In the genomic region with DNA sequence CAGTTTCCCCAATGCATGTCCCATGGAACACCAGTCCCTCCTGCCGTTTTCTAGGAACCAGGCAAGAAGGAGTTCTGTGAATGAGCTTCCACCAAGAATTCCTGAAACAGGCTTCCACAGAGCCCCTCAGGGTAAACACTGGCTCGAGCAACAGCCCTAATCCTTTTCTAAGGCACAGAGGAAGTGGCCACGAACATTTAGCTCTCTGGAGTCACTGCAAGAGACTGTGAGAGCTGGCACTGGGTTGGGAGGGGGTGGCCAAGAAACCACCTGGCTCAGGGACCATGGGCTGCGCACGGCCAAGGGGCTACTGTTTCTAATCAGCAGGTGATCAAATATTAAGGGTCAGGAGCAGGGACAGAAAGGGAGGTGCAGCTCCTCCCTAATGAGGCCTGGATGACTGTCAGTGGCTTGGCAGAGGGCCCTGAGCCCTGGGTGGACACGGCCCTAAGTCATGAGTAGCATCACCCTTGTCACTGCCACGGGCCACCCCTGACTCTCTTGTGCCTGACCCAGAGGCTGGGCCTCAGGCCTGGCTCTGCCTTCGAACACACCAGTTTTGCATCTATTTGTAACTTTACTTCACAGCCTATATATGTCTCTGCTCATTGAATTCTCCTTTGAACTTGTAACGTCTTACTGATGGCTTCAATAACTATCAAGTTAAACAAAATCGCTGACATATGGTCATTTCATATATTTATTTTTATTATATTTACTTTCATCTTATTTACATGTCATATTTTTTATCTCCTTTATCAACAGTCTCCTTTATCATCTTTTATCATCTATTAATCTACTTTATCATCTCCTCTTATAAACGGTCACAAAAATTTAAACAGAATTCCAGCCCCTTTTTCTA, we compare ENCODE assay signal across 23 cellular contexts.
DNase-seq lines count a peak whose midpoint lies in the region; ATAC-seq, FAIRE-seq and TF ChIP-seq lines count a peak whose summit lies in the region.
"Had no signal": no experiment of that assay in that cellular context is flagged by ENCODE, and none has a peak within 500 bp of the region (broad histone marks: within the 10 kb centered on the region; RNA-seq: fewer than 3 reads in every experiment).

No MANE protein-coding gene starts in this region.

- H3K27ac ChIP-seq in VCaP = peak overlapping the region; percentile 9; the same call in 1 of the 2 replicates
- H3K27ac ChIP-seq in HepG2 (ENCODE audit: extremely low read length, insufficient read depth, low read length) = no peak overlapping the region
- H3K27ac ChIP-seq: KMS-11 had no signal

- DNase-seq in NCI-H748 (lab: John Stamatoyannopoulos, UW; ENCODE audit: unreplicated experiment) (peak; percentile 16), NCI-H748 treated with DMSO at 0.1 percent for 48 hours (lab: John Stamatoyannopoulos, UW) (no peak), HepG2 (ENCODE audit: low spot score) (no peak), islet precursor cell (no peak), amygdala (lab: John Stamatoyannopoulos, UW) (no peak), urothelium cell line (ENCODE audit: low spot score) (no peak)
- DNase-seq: 8988T; CD4-positive, CD25-positive, alpha-beta regulatory T cell; COR-L47; DMS 273 treated with DMSO at 0.1 percent for 48 hours; GF-D8; NCI-H1048; NCI-H1694; NCI-H2081 treated with DMSO at 0.1 percent for 48 hours; NCI-H446 treated with DMSO at 0.1 percent for 48 hours; NCI-H774; SHP77 treated with DMSO at 0.1 percent for 48 hours; SK-N-SH had no signal

- TF ChIP-seq POLR2A in HepG2 (IDR thresholded peaks at IDR 0.05; ENCODE audit: insufficient read depth in 1 of 2, low read depth in 2 of 2, low read length in 2 of 2) = no peak

- no peaks in the 10 kb centered on the region for H4K20me1 ChIP-seq in HepG2 (ENCODE audit: insufficient read depth, low read length)

- POLR2A ChIA-PET in HepG2 (lab: Yijun Ruan, JAX) = no interaction called here

- intact Hi-C loops in HepG2 (cut with micrococcal nuclease; ENCODE audit: unreplicated experiment) = no loop called here

- TF ChIP-seq CTCF in VCaP (conservative IDR thresholded peaks at IDR 0.05) (no peak), HepG2 (CRISPR knock-in tag; IDR thresholded peaks at IDR 0.05) (no peak)

- H3K36me3 ChIP-seq in HepG2 (replicated peaks in 1 of 2; ENCODE audit: control insufficient read depth in 1 of 2, insufficient read depth in 2 of 2, low read length in 2 of 2) = no peaks in the 10 kb centered on the region

- H3K4me1 ChIP-seq in HepG2 (ENCODE audit: insufficient read depth, low read length) = no peaks in the 10 kb centered on the region

- CTCF ChIA-PET in HepG2 (lab: Yijun Ruan, JAX; ENCODE audit: low intra/inter-chr PET ratio, low total read pairs) = no interaction called here

- no peak for TF ChIP-seq RAD21 in HepG2 (CRISPR knock-in tag; IDR thresholded peaks at IDR 0.05)

- H3K79me2 ChIP-seq in HepG2 (ENCODE audit: insufficient read depth, low read length) = no peaks in the 10 kb centered on the region

- no peak overlapping the region for H3K4me2 ChIP-seq in HepG2 (ENCODE audit: low read depth, low read length)
- H3K4me2 ChIP-seq: GM23338, KMS-11, SK-N-SH had no signal

- H2AFZ ChIP-seq in HepG2 (ENCODE audit: low read length) = no peak overlapping the region

- no peaks in the 10 kb centered on the region for H3K9me3 ChIP-seq in HepG2 (ENCODE audit: low read length)
- H3K9me3 ChIP-seq: SK-N-SH had no signal

- FAIRE-seq in HepG2 (lab: Jason Lieb, UNC) (no peak), urothelium cell line (lab: Jason Lieb, UNC) (no peak)
- FAIRE-seq: GM12878 had no signal

- WGBS in HepG2 (ENCODE audit: low lambda C conversion rate) = 10% methylated on average over 8 of the region's 11 CpGs

- H3K9ac ChIP-seq in HepG2 (ENCODE audit: insufficient read depth, low read depth, low read length) = no peak overlapping the region
- H3K9ac ChIP-seq: KMS-11, SK-N-SH had no signal

- TF ChIP-seq EP300 in HepG2 (IDR thresholded peaks at IDR 0.05; ENCODE audit: low read depth in 2 of 2, low read length in 2 of 2) = no peak
- TF ChIP-seq EP300 in HepG2 (CRISPR knock-in tag; IDR thresholded peaks at IDR 0.05; ENCODE audit: borderline replicate concordance) = no peak

- peaks cover 3 to 72% of the 10 kb centered on the region in 2 experiments for H3K27me3 ChIP-seq in HepG2 (ENCODE audit: control insufficient read depth in 1 of 2, insufficient read depth in 2 of 2, low read length in 2 of 2)

- BruUV-seq in HepG2 (replicated peaks; lab: Mats Ljungman, UMichigan) = no TSS peak

- no peak overlapping the region for H3K4me3 ChIP-seq in HepG2 (replicated peaks in 1 of 3; ENCODE audit: insufficient read depth in 1 of 3, low read depth in 2 of 3, low read length in 3 of 3)
- H3K4me3 ChIP-seq: GM12878, GM23338 had no signal

- in situ Hi-C loops in HepG2 (cut with HindIII; ENCODE audit: extremely low pct_ligation_motif_present, low pct_unique_long_range_greater_than_20kb) = no loop called here

- ATAC-seq in HepG2 (no peak), HG03342 (IDR thresholded peaks at IDR 0.05; ENCODE audit: unreplicated experiment) (no peak)
- ATAC-seq: GM12878, GM23338 had no signal

TF ChIP-seq in HepG2, 621 proteins besides CTCF, POLR2A, EP300 and RAD21:
- TF ChIP-seq, protein P1, sequence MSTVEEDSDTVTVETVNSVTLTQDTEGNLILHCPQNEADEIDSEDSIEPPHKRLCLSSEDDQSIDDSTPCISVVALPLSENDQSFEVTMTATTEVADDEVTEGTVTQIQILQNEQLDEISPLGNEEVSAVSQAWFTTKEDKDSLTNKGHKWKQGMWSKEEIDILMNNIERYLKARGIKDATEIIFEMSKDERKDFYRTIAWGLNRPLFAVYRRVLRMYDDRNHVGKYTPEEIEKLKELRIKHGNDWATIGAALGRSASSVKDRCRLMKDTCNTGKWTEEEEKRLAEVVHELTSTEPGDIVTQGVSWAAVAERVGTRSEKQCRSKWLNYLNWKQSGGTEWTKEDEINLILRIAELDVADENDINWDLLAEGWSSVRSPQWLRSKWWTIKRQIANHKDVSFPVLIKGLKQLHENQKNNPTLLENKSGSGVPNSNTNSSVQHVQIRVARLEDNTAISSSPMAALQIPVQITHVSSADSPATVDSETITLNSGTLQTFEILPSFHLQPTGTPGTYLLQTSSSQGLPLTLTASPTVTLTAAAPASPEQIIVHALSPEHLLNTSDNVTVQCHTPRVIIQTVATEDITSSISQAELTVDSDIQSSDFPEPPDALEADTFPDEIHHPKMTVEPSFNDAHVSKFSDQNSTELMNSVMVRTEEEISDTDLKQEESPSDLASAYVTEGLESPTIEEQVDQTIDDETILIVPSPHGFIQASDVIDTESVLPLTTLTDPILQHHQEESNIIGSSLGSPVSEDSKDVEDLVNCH (CRISPR knock-in tag; IDR thresholded peaks at IDR 0.05) = no peak
- TF ChIP-seq MAFF (IDR thresholded peaks at IDR 0.05; ENCODE audit: low read depth, low read length) (peak; percentile 36; the same call in 1 of the 2 replicates), ZNF44 (CRISPR knock-in tag; IDR thresholded peaks at IDR 0.05) (no peak), MAFK (conservative IDR thresholded peaks at IDR 0.05 in 1 of 2, IDR thresholded peaks at IDR 0.05 in 1 of 2; ENCODE audit: low read length in 2 of 2) (peak; percentile 12 to 69; a peak in 2 of 4 replicates), ZNF136 (CRISPR knock-in tag; IDR thresholded peaks at IDR 0.05; ENCODE audit: low read depth) (no peak), ZNF547 (CRISPR knock-in tag; IDR thresholded peaks at IDR 0.05) (no peak), ZNF761 (CRISPR knock-in tag; conservative IDR thresholded peaks at IDR 0.05) (no peak)
